1 cellular context compared by ENCODE assay signal in genomic region chrX:139932077-139932900, GRCh38.
A peak's percentile ranks its signal among the peaks of the same experiment; 100 is the strongest.
TF ChIP-seq lines count a peak whose summit lies in the region.

No MANE protein-coding gene starts in this region.

TF ChIP-seq in HepG2, 621 proteins besides CTCF, POLR2A, EP300 and RAD21 (continued from another document and continues in another):
- TF ChIP-seq, protein P1, sequence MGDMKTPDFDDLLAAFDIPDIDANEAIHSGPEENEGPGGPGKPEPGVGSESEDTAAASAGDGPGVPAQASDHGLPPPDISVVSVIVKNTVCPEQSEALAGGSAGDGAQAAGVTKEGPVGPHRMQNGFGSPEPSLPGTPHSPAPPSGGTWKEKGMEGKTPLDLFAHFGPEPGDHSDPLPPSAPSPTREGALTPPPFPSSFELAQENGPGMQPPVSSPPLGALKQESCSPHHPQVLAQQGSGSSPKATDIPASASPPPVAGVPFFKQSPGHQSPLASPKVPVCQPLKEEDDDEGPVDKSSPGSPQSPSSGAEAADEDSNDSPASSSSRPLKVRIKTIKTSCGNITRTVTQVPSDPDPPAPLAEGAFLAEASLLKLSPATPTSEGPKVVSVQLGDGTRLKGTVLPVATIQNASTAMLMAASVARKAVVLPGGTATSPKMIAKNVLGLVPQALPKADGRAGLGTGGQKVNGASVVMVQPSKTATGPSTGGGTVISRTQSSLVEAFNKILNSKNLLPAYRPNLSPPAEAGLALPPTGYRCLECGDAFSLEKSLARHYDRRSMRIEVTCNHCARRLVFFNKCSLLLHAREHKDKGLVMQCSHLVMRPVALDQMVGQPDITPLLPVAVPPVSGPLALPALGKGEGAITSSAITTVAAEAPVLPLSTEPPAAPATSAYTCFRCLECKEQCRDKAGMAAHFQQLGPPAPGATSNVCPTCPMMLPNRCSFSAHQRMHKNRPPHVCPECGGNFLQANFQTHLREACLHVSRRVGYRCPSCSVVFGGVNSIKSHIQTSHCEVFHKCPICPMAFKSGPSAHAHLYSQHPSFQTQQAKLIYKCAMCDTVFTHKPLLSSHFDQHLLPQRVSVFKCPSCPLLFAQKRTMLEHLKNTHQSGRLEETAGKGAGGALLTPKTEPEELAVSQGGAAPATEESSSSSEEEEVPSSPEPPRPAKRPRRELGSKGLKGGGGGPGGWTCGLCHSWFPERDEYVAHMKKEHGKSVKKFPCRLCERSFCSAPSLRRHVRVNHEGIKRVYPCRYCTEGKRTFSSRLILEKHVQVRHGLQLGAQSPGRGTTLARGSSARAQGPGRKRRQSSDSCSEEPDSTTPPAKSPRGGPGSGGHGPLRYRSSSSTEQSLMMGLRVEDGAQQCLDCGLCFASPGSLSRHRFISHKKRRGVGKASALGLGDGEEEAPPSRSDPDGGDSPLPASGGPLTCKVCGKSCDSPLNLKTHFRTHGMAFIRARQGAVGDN (CRISPR knock-in tag; IDR thresholded peaks at IDR 0.05), result peak; percentile 44
- no peak for TF ChIP-seq RARG (CRISPR knock-in tag; IDR thresholded peaks at IDR 0.05; ENCODE audit: low read depth)
- no peak for TF ChIP-seq BATF2 (CRISPR knock-in tag; IDR thresholded peaks at IDR 0.05)
- TF ChIP-seq SP1 (IDR thresholded peaks at IDR 0.05), result no peak
- TF ChIP-seq SP1 (CRISPR knock-in tag; IDR thresholded peaks at IDR 0.05), result no peak
- TF ChIP-seq TAF1 (CRISPR knock-in tag; IDR thresholded peaks at IDR 0.05), result no peak
- no peak for TF ChIP-seq MYNN (CRISPR knock-in tag; IDR thresholded peaks at IDR 0.05; ENCODE audit: low read depth)
- TF ChIP-seq, protein P2, sequence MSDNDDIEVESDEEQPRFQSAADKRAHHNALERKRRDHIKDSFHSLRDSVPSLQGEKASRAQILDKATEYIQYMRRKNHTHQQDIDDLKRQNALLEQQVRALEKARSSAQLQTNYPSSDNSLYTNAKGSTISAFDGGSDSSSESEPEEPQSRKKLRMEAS (IDR thresholded peaks at IDR 0.05), result no peak
- TF ChIP-seq ELF1 (CRISPR knock-in tag; IDR thresholded peaks at IDR 0.05), result no peak
- TF ChIP-seq ZBTB8A (CRISPR knock-in tag; IDR thresholded peaks at IDR 0.05; ENCODE audit: borderline replicate concordance, low read depth), result no peak
- TF ChIP-seq ZNF674 (CRISPR knock-in tag; IDR thresholded peaks at IDR 0.05; ENCODE audit: low read depth), result no peak
- TF ChIP-seq ZFP1 (CRISPR knock-in tag; IDR thresholded peaks at IDR 0.05), result no peak
- TF ChIP-seq HNF4G (IDR thresholded peaks at IDR 0.05; ENCODE audit: borderline replicate concordance, low read depth, low read length), result no peak
- no peak for TF ChIP-seq HNF4G (CRISPR knock-in tag; IDR thresholded peaks at IDR 0.05; ENCODE audit: borderline replicate concordance, low read depth)
- no peak for TF ChIP-seq FOXC1 (CRISPR knock-in tag; IDR thresholded peaks at IDR 0.05; ENCODE audit: borderline replicate concordance)
- TF ChIP-seq TGIF2 (CRISPR knock-in tag; IDR thresholded peaks at IDR 0.05), result no peak
- TF ChIP-seq, protein P3, sequence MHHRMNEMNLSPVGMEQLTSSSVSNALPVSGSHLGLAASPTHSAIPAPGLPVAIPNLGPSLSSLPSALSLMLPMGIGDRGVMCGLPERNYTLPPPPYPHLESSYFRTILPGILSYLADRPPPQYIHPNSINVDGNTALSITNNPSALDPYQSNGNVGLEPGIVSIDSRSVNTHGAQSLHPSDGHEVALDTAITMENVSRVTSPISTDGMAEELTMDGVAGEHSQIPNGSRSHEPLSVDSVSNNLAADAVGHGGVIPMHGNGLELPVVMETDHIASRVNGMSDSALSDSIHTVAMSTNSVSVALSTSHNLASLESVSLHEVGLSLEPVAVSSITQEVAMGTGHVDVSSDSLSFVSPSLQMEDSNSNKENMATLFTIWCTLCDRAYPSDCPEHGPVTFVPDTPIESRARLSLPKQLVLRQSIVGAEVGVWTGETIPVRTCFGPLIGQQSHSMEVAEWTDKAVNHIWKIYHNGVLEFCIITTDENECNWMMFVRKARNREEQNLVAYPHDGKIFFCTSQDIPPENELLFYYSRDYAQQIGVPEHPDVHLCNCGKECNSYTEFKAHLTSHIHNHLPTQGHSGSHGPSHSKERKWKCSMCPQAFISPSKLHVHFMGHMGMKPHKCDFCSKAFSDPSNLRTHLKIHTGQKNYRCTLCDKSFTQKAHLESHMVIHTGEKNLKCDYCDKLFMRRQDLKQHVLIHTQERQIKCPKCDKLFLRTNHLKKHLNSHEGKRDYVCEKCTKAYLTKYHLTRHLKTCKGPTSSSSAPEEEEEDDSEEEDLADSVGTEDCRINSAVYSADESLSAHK (CRISPR knock-in tag; IDR thresholded peaks at IDR 0.05; ENCODE audit: borderline replicate concordance), result no peak
- peak; percentile 4 for TF ChIP-seq HNRNPLL (IDR thresholded peaks at IDR 0.05; ENCODE audit: low read depth, low read length, poor library complexity, severe bottlenecking)
- TF ChIP-seq, protein P4, sequence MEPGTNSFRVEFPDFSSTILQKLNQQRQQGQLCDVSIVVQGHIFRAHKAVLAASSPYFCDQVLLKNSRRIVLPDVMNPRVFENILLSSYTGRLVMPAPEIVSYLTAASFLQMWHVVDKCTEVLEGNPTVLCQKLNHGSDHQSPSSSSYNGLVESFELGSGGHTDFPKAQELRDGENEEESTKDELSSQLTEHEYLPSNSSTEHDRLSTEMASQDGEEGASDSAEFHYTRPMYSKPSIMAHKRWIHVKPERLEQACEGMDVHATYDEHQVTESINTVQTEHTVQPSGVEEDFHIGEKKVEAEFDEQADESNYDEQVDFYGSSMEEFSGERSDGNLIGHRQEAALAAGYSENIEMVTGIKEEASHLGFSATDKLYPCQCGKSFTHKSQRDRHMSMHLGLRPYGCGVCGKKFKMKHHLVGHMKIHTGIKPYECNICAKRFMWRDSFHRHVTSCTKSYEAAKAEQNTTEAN (CRISPR knock-in tag; conservative IDR thresholded peaks at IDR 0.05), result no peak
- no peak for TF ChIP-seq SSRP1 (CRISPR knock-in tag; IDR thresholded peaks at IDR 0.05)
- no peak for TF ChIP-seq MAFF (IDR thresholded peaks at IDR 0.05; ENCODE audit: low read depth, low read length)
- TF ChIP-seq, protein P5, sequence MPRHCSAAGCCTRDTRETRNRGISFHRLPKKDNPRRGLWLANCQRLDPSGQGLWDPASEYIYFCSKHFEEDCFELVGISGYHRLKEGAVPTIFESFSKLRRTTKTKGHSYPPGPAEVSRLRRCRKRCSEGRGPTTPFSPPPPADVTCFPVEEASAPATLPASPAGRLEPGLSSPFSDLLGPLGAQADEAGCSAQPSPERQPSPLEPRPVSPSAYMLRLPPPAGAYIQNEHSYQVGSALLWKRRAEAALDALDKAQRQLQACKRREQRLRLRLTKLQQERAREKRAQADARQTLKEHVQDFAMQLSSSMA (CRISPR knock-in tag; IDR thresholded peaks at IDR 0.05), result no peak
- TF ChIP-seq RBFOX2 (IDR thresholded peaks at IDR 0.05; ENCODE audit: low read depth, low read length), result peak; percentile 58; the same call in 1 of the 2 replicates
- TF ChIP-seq, protein P6, sequence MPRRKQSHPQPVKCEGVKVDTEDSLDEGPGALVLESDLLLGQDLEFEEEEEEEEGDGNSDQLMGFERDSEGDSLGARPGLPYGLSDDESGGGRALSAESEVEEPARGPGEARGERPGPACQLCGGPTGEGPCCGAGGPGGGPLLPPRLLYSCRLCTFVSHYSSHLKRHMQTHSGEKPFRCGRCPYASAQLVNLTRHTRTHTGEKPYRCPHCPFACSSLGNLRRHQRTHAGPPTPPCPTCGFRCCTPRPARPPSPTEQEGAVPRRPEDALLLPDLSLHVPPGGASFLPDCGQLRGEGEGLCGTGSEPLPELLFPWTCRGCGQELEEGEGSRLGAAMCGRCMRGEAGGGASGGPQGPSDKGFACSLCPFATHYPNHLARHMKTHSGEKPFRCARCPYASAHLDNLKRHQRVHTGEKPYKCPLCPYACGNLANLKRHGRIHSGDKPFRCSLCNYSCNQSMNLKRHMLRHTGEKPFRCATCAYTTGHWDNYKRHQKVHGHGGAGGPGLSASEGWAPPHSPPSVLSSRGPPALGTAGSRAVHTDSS (CRISPR knock-in tag; conservative IDR thresholded peaks at IDR 0.05), result no peak
- no peak for TF ChIP-seq ZBTB3 (CRISPR knock-in tag; IDR thresholded peaks at IDR 0.05; ENCODE audit: borderline replicate concordance, low read depth)
- TF ChIP-seq, protein P7, sequence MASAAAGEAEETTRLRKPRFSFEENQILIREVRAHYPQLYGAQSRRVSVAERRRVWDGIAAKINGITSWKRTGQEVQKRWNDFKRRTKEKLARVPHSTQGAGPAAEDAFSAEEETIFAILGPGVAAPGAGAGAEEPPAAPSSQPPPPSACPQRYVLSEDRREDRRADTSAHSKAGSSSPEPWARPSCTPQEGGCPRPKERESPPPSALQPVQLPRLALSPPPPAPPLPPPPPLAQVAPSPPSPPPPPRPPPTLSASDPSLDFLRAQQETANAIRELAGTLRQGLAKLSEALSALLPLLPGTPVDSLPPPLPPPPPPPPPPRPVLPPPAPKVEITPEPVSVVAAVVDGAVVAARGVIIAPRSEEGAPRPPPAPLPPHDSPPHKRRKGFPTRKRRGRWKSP (CRISPR knock-in tag; IDR thresholded peaks at IDR 0.05), result no peak
- no peak for TF ChIP-seq SP5 (CRISPR knock-in tag; IDR thresholded peaks at IDR 0.05; ENCODE audit: borderline replicate concordance, low read depth)
- TF ChIP-seq BHLHE40 (IDR thresholded peaks at IDR 0.05; ENCODE audit: low read length), result no peak
- TF ChIP-seq GATAD2A (CRISPR knock-in tag; IDR thresholded peaks at IDR 0.05), result no peak
- TF ChIP-seq REL (CRISPR knock-in tag; conservative IDR thresholded peaks at IDR 0.05), result no peak
- TF ChIP-seq, protein P8, sequence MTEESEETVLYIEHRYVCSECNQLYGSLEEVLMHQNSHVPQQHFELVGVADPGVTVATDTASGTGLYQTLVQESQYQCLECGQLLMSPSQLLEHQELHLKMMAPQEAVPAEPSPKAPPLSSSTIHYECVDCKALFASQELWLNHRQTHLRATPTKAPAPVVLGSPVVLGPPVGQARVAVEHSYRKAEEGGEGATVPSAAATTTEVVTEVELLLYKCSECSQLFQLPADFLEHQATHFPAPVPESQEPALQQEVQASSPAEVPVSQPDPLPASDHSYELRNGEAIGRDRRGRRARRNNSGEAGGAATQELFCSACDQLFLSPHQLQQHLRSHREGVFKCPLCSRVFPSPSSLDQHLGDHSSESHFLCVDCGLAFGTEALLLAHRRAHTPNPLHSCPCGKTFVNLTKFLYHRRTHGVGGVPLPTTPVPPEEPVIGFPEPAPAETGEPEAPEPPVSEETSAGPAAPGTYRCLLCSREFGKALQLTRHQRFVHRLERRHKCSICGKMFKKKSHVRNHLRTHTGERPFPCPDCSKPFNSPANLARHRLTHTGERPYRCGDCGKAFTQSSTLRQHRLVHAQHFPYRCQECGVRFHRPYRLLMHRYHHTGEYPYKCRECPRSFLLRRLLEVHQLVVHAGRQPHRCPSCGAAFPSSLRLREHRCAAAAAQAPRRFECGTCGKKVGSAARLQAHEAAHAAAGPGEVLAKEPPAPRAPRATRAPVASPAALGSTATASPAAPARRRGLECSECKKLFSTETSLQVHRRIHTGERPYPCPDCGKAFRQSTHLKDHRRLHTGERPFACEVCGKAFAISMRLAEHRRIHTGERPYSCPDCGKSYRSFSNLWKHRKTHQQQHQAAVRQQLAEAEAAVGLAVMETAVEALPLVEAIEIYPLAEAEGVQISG (CRISPR knock-in tag; IDR thresholded peaks at IDR 0.05), result 0 out of 2 replicates have a peak, but pooled peaks have one; percentile 5
- TF ChIP-seq ZNF713 (CRISPR knock-in tag; IDR thresholded peaks at IDR 0.05), result no peak
- TF ChIP-seq SOX5 (CRISPR knock-in tag; IDR thresholded peaks at IDR 0.05; ENCODE audit: borderline replicate concordance), result no peak
- TF ChIP-seq RFX5 (IDR thresholded peaks at IDR 0.05; ENCODE audit: low read depth, low read length), result no peak
- no peak for TF ChIP-seq ATF5 (CRISPR knock-in tag; IDR thresholded peaks at IDR 0.05; ENCODE audit: low read depth)
- no peak for TF ChIP-seq FOXO4 (CRISPR knock-in tag; conservative IDR thresholded peaks at IDR 0.05)
- no peak for TF ChIP-seq ZNF780A (CRISPR knock-in tag; IDR thresholded peaks at IDR 0.05)
- TF ChIP-seq, protein P9, sequence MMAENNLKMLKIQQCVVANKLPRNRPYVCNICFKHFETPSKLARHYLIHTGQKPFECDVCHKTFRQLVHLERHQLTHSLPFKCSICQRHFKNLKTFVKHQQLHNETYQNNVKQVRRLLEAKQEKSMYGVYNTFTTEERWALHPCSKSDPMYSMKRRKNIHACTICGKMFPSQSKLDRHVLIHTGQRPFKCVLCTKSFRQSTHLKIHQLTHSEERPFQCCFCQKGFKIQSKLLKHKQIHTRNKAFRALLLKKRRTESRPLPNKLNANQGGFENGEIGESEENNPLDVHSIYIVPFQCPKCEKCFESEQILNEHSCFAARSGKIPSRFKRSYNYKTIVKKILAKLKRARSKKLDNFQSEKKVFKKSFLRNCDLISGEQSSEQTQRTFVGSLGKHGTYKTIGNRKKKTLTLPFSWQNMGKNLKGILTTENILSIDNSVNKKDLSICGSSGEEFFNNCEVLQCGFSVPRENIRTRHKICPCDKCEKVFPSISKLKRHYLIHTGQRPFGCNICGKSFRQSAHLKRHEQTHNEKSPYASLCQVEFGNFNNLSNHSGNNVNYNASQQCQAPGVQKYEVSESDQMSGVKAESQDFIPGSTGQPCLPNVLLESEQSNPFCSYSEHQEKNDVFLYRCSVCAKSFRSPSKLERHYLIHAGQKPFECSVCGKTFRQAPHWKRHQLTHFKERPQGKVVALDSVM (CRISPR knock-in tag; IDR thresholded peaks at IDR 0.05), result no peak
- no peak for TF ChIP-seq ZNF101 (CRISPR knock-in tag; IDR thresholded peaks at IDR 0.05; ENCODE audit: borderline replicate concordance, low read depth)
- no peak for TF ChIP-seq HOXA3 (CRISPR knock-in tag; IDR thresholded peaks at IDR 0.05)
- no peak for TF ChIP-seq PAF1 (CRISPR knock-in tag; IDR thresholded peaks at IDR 0.05)
- TF ChIP-seq ZFY (CRISPR knock-in tag; IDR thresholded peaks at IDR 0.05), result peak; percentile 19; the same call in 1 of the 2 replicates
